29 cellular contexts compared by ENCODE assay signal in genomic region chr11:18144243-18144642, GRCh38. TPM values are rescaled to one million over a fixed set of nuclear protein-coding genes. Genes with fewer than 3 reads are reported as not detected.
DNase-seq lines count a peak whose midpoint lies in the region; TF ChIP-seq lines count a peak whose summit lies in the region.
"Had no signal": no experiment of that assay in that cellular context is flagged by ENCODE, and none has a peak within 500 bp of the region (broad histone marks: within the 10 kb centered on the region; RNA-seq: fewer than 3 reads in every experiment).

No MANE protein-coding gene starts in this region.

- H3K9me3 ChIP-seq in right atrium auricular region (no peaks in the 10 kb centered on the region), tibial artery (no peaks in the 10 kb centered on the region), SJCRH30 (replicated peaks) (no peaks in the 10 kb centered on the region)
- H3K9me3 ChIP-seq: BE2C, Peyer's patch, tibial nerve had no signal

- intact Hi-C loops in tibial artery (cut with DNase I; ENCODE audit: low total_unique reads), result no loop called here

- H3K27me3 ChIP-seq in brain microvascular endothelial cell (replicated peaks), result no peaks in the 10 kb centered on the region
- H3K27me3 ChIP-seq in right atrium auricular region, result no peaks in the 10 kb centered on the region
- H3K27me3 ChIP-seq in tibial artery, result no peaks in the 10 kb centered on the region
- peaks cover 6% of the 10 kb centered on the region; the same call in 1 of the 2 replicates for H3K27me3 ChIP-seq in SJCRH30
- H3K27me3 ChIP-seq: BE2C, Peyer's patch, tibial nerve had no signal

- H3K27ac ChIP-seq in brain microvascular endothelial cell (no peak overlapping the region), right atrium auricular region (no peak overlapping the region), tibial artery (no peak overlapping the region), SJCRH30 (no peak overlapping the region)
- H3K27ac ChIP-seq: Peyer's patch, skin epidermis, tibial nerve had no signal

- TF ChIP-seq CTCF in brain microvascular endothelial cell (IDR thresholded peaks at IDR 0.05; ENCODE audit: low read depth, low read length, missing control alignments) (no peak), right atrium auricular region (IDR thresholded peaks at IDR 0.05) (no peak), tibial artery (IDR thresholded peaks at IDR 0.05) (no peak), HFFc6 (IDR thresholded peaks at IDR 0.05) (no peak)

- no peaks in the 10 kb centered on the region for H3K36me3 ChIP-seq in brain microvascular endothelial cell (replicated peaks)
- no peaks in the 10 kb centered on the region for H3K36me3 ChIP-seq in right atrium auricular region
- no peaks in the 10 kb centered on the region for H3K36me3 ChIP-seq in tibial artery
- H3K36me3 ChIP-seq in SJCRH30, result no peaks in the 10 kb centered on the region
- H3K36me3 ChIP-seq: BE2C, Peyer's patch, tibial nerve had no signal

- no peak overlapping the region for H3K4me3 ChIP-seq in brain microvascular endothelial cell (ENCODE audit: low read depth, low read length)
- H3K4me3 ChIP-seq in right atrium auricular region, result no peak overlapping the region
- no peak overlapping the region for H3K4me3 ChIP-seq in tibial artery
- no peak overlapping the region for H3K4me3 ChIP-seq in SJCRH30
- H3K4me3 ChIP-seq: Peyer's patch, skin epidermis, tibial nerve had no signal

- H3K4me1 ChIP-seq in right atrium auricular region, result no peaks in the 10 kb centered on the region
- H3K4me1 ChIP-seq in tibial artery, result no peaks in the 10 kb centered on the region
- H3K4me1 ChIP-seq in SJCRH30, result no peaks in the 10 kb centered on the region
- H3K4me1 ChIP-seq: BE2C, Peyer's patch, tibial nerve had no signal

- peak; percentile 6 for DNase-seq in EH (ENCODE audit: low read depth)
- peak; percentile 57 for DNase-seq in LHCN-M2 (ENCODE audit: low read depth)
- DNase-seq in brain microvascular endothelial cell, result peak; percentile 5
- peak; percentile 35 for DNase-seq in iris pigment epithelial cell (ENCODE audit: low read depth)
- no peak for DNase-seq in right atrium auricular region (ENCODE audit: low spot score)
- DNase-seq in tibial artery, result no peak
- DNase-seq in HFFc6, result no peak
- DNase-seq in SJCRH30, result no peak
- DNase-seq: activated CD4-positive, alpha-beta T cell treated with anti-CD3 and anti-CD28 coated beads for 1 hour; activated CD8-positive, alpha-beta T cell treated with anti-CD3 and anti-CD28 coated beads for 36 hours; amygdala; BE2C; CD8-positive, alpha-beta memory T cell; cortex of kidney; GF-D8; midbrain; naive thymus-derived CD8-positive, alpha-beta T cell; NCI-H1694 treated with DMSO at 0.1 percent for 48 hours; NCI-H524 treated with DMSO at 0.1 percent for 48 hours; nucleus accumbens; Peyer's patch; T-helper 17 cell had no signal

- H3K9me3 Mint-ChIP-seq in HFFc6, result no peaks in the 10 kb centered on the region
- H3K9me3 Mint-ChIP-seq: activated CD8-positive, alpha-beta T cell treated with anti-CD3 and anti-CD28 coated beads for 36 hours; activated naive CD4-positive, alpha-beta T cell treated with anti-CD3 and anti-CD28 coated beads, Interleukin-2, amount 50 U/mL, for 24 hours; activated T-helper 2 cell treated with anti-CD3 and anti-CD28 coated beads, Interferon-gamma antibody, Interleukin-2, Interleukin-4, amounts not matched to agents 10 μg/mL and 5 μg/mL and 100 μg/mL, durations not matched to agents 14 hours and 24 hours and 36 hours had no signal

- H3K27me3 Mint-ChIP-seq in HFFc6 (ENCODE audit: insufficient read depth), result peaks cover 4% of the 10 kb centered on the region; the same call in 1 of the 2 replicates

- H3K4me1 Mint-ChIP-seq in HFFc6 (ENCODE audit: low read depth), result peaks cover 13% of the 10 kb centered on the region

- no peaks in the 10 kb centered on the region for H3K36me3 Mint-ChIP-seq in HFFc6 (ENCODE audit: low read depth)
- H3K36me3 Mint-ChIP-seq: activated naive CD4-positive, alpha-beta T cell treated with anti-CD3 and anti-CD28 coated beads, Interleukin-2, amount 50 U/mL, for 24 hours; CD8-positive, alpha-beta memory T cell; naive thymus-derived CD8-positive, alpha-beta T cell had no signal

- H3K27ac Mint-ChIP-seq in HFFc6, result no peak overlapping the region
- H3K27ac Mint-ChIP-seq: activated CD8-positive, alpha-beta T cell treated with anti-CD3 and anti-CD28 coated beads for 36 hours; activated naive CD4-positive, alpha-beta T cell treated with anti-CD3 and anti-CD28 coated beads, Interleukin-2, amount 50 U/mL, for 24 hours; activated T-helper 2 cell treated with anti-CD3 and anti-CD28 coated beads, Interferon-gamma antibody, Interleukin-2, Interleukin-4, amounts not matched to agents 10 μg/mL and 5 μg/mL and 100 μg/mL, durations not matched to agents 14 hours and 24 hours and 36 hours; CD8-positive, alpha-beta memory T cell; naive thymus-derived CD8-positive, alpha-beta T cell; T-helper 17 cell had no signal

- no peak overlapping the region for H3K4me3 Mint-ChIP-seq in HFFc6
- H3K4me3 Mint-ChIP-seq: activated CD8-positive, alpha-beta T cell treated with anti-CD3 and anti-CD28 coated beads for 36 hours; activated naive CD4-positive, alpha-beta T cell treated with anti-CD3 and anti-CD28 coated beads, Interleukin-2, amount 50 U/mL, for 24 hours; CD8-positive, alpha-beta memory T cell; naive thymus-derived CD8-positive, alpha-beta T cell; T-helper 17 cell had no signal

- in situ Hi-C loops in brain microvascular endothelial cell (cut with HindIII; ENCODE audit: low pct_ligation_motif_present, low sequenced_read_pairs), result no loop called here

RNA-seq across cellular contexts. Expression of gene MRGPRX3, which starts 11.9 kb away (rescaled TPM):
- total RNA-seq in LHCN-M2 (2014; rRNA removed) (not detected in 2 replicates), right atrium auricular region (not detected)
- 0.18 TPM for polyA plus RNA-seq in LHCN-M2 (2012)
- total RNA-seq in HFFc6 (2021; fragmentation: NEBNext Ultra II Directional; extraction: Animal tissue kit (Norgen Biotek cat#: 25700)), result not detected
- not detected in 2 replicates for total RNA-seq in SJCRH30 (2014; rRNA removed; shearing (Covaris generic))
- total RNA-seq: activated CD8-positive, alpha-beta T cell treated with anti-CD3 and anti-CD28 coated beads for 36 hours; activated T-helper 2 cell treated with anti-CD3 and anti-CD28 coated beads, Interferon-gamma antibody, Interleukin-2, Interleukin-4, amounts not matched to agents 10 μg/mL and 5 μg/mL and 100 μg/mL, durations not matched to agents 14 hours and 24 hours and 36 hours; cardiac septum; CD8-positive, alpha-beta memory T cell; HepG2; liver; naive thymus-derived CD8-positive, alpha-beta T cell; Peyer's patch; T-helper 17 cell; tibial nerve had no signal
- polyA plus RNA-seq: CD8-positive, alpha-beta memory T cell; liver; naive thymus-derived CD8-positive, alpha-beta T cell had no signal

RNA-seq across cellular contexts. Expression of gene MRGPRX4, which starts 28.4 kb away (rescaled TPM):
- total RNA-seq in LHCN-M2 (2014; rRNA removed) (not detected in 2 replicates), right atrium auricular region (not detected)
- polyA plus RNA-seq in LHCN-M2 (2012), result not detected
- not detected for total RNA-seq in HFFc6 (2021; fragmentation: NEBNext Ultra II Directional; extraction: Animal tissue kit (Norgen Biotek cat#: 25700))
- total RNA-seq in SJCRH30 (2014; rRNA removed; shearing (Covaris generic)), result not detected in 2 replicates
- total RNA-seq: activated CD8-positive, alpha-beta T cell treated with anti-CD3 and anti-CD28 coated beads for 36 hours; activated T-helper 2 cell treated with anti-CD3 and anti-CD28 coated beads, Interferon-gamma antibody, Interleukin-2, Interleukin-4, amounts not matched to agents 10 μg/mL and 5 μg/mL and 100 μg/mL, durations not matched to agents 14 hours and 24 hours and 36 hours; cardiac septum; CD8-positive, alpha-beta memory T cell; liver; naive thymus-derived CD8-positive, alpha-beta T cell; Peyer's patch; T-helper 17 cell; tibial nerve had no signal
- polyA plus RNA-seq: CD8-positive, alpha-beta memory T cell; liver; naive thymus-derived CD8-positive, alpha-beta T cell had no signal

RNA-seq across cellular contexts. Expression of gene SAAL1, which starts 38.4 kb away (rescaled TPM):
- total RNA-seq in LHCN-M2 (2014; rRNA removed) (23.8 and 28.8 TPM in 2 replicates), right atrium auricular region (1 to 10 TPM; 4.5 to 4.6 TPM)
- 12.8 TPM for polyA plus RNA-seq in LHCN-M2 (2012)
- 10 to 100 TPM; 10.3 to 16.6 (median 15.3) TPM for total RNA-seq in HFFc6 (2021; fragmentation: NEBNext Ultra II Directional; extraction: Animal tissue kit (Norgen Biotek cat#: 25700))
- total RNA-seq in SJCRH30 (2014; rRNA removed; shearing (Covaris generic)), result 64.9 and 65.1 TPM in 2 replicates

Comparison
In these comparisons a context has a peak if more than half of its experiments do, and no peak if none do; other contexts are left out.
1. DNase-seq: peak in EH (single experiment), LHCN-M2 (single experiment), brain microvascular endothelial cell (single experiment) and iris pigment epithelial cell (single experiment); none in right atrium auricular region (single experiment), tibial artery (0 of 2), HFFc6 (single experiment) and SJCRH30 (0 of 2).